9 cellular contexts compared by ENCODE assay signal in the genomic region with DNA sequence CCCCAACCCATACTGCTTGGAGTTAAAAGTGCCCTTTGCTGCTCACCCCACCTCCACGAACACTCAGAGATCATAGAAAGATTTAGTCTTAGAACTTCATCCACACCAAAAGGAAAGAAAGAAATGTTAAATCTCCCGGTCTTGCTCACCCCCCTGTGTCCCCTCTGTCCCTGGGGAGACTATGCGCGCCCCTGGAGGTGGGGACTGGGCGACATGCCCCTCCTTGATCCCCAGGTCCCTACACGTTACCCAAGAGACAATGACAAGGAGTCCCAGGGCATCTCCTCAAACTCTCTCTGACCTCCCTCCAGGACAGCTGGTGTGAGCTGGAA. TPM values are rescaled to one million over a fixed set of nuclear protein-coding genes. Genes with fewer than 3 reads are reported as not detected.
DNase-seq lines count a peak whose midpoint lies in the region; ATAC-seq and TF ChIP-seq lines count a peak whose summit lies in the region.
"Had no signal": no experiment of that assay in that cellular context is flagged by ENCODE, and none has a peak within 500 bp of the region (broad histone marks: within the 10 kb centered on the region; RNA-seq: fewer than 3 reads in every experiment).

No MANE protein-coding gene starts in this region.

- H3K36me3 ChIP-seq in left ventricle myocardium inferior (no peaks in the 10 kb centered on the region), urinary bladder (ENCODE audit: insufficient read depth) (no peaks in the 10 kb centered on the region)

- H3K27ac ChIP-seq in left ventricle myocardium inferior (replicated peaks) (peak overlapping the region; percentile 80), urinary bladder (ENCODE audit: low read depth) (peak overlapping the region; percentile 51)

- H3K36me3 Mint-ChIP-seq in activated T-cell treated with anti-CD3 and anti-CD28 coated beads, Interleukin-2, amount 50 U/mL, for 4 hours (ENCODE audit: insufficient read depth) = peaks cover 11% of the 10 kb centered on the region

- peaks cover 29% of the 10 kb centered on the region for H3K4me1 Mint-ChIP-seq in activated T-cell treated with anti-CD3 and anti-CD28 coated beads, Interleukin-2, amount 50 U/mL, for 4 hours (ENCODE audit: low read depth)

- H3K27me3 Mint-ChIP-seq in activated T-cell treated with anti-CD3 and anti-CD28 coated beads, Interleukin-2, amount 50 U/mL, for 4 hours (ENCODE audit: low read depth) = no peaks in the 10 kb centered on the region

- DNase-seq in left ventricle myocardium inferior (no peak), cardiac septum (ENCODE audit: low spot score) (no peak), lower leg skin (ENCODE audit: low spot score in 2 of 2) (no peak), DMS153 treated with DMSO at 0.1 percent for 48 hours (lab: John Stamatoyannopoulos, UW; ENCODE audit: unreplicated experiment) (no peak), NCI-H128 (lab: John Stamatoyannopoulos, UW; ENCODE audit: unreplicated experiment) (no peak), putamen (ENCODE audit: low spot score) (no peak)
- DNase-seq in activated T-cell treated with anti-CD3 and anti-CD28 coated beads, Interleukin-2, amount 50 U/mL, for 4 hours = no peak
- DNase-seq: cerebellar nuclear complex had no signal

- H3K4me3 ChIP-seq in left ventricle myocardium inferior = peak overlapping the region; percentile 67
- peak overlapping the region; percentile 38 for H3K4me3 ChIP-seq in lower leg skin (ENCODE audit: low read depth, poor library complexity, severe bottlenecking)
- H3K4me3 ChIP-seq in urinary bladder (ENCODE audit: low read depth, low read length) = peak overlapping the region; percentile 49

- TF ChIP-seq CTCF in left ventricle myocardium inferior (IDR thresholded peaks at IDR 0.05; ENCODE audit: borderline replicate concordance) = no peak
- no peak for TF ChIP-seq CTCF in lower leg skin (IDR thresholded peaks at IDR 0.05)

- no peak for TF ChIP-seq POLR2A in lower leg skin (IDR thresholded peaks at IDR 0.05)

- H3K9me3 Mint-ChIP-seq in activated T-cell treated with anti-CD3 and anti-CD28 coated beads, Interleukin-2, amount 50 U/mL, for 4 hours = no peaks in the 10 kb centered on the region

- 0 to 15% methylated on average over 6 of the region's 6 CpGs for WGBS in lower leg skin, 2 donors
- 2% methylated on average over 6 of the region's 6 CpGs for WGBS in urinary bladder

- H3K4me3 Mint-ChIP-seq in activated T-cell treated with anti-CD3 and anti-CD28 coated beads, Interleukin-2, amount 50 U/mL, for 4 hours = peak overlapping the region; percentile 97

- intact Hi-C loops in left ventricle myocardium inferior (cut with micrococcal nuclease) (no loop called here), cardiac septum (cut with DNase I) (no loop called here), lower leg skin (cut with DNase I; ENCODE audit: low total_unique reads) (no loop called here)

- ATAC-seq in activated T-cell treated with anti-CD3 and anti-CD28 coated beads, Interleukin-2, amount 50 U/mL, for 4 hours = peak in 1 of 2 donors; percentile 13

- H3K4me1 ChIP-seq in left ventricle myocardium inferior (no peaks in the 10 kb centered on the region), urinary bladder (ENCODE audit: insufficient read depth) (no peaks in the 10 kb centered on the region)

- no peaks in the 10 kb centered on the region for H3K9me3 ChIP-seq in left ventricle myocardium inferior (replicated peaks)

- H3K27me3 ChIP-seq in left ventricle myocardium inferior (ENCODE audit: low read depth) = no peaks in the 10 kb centered on the region

RNA-seq across cellular contexts. Expression of a gene that starts 0.6 kb away (rescaled TPM):
- total RNA-seq in left ventricle myocardium inferior = 64.4 TPM
- 57.8 TPM for total RNA-seq in cardiac septum
- total RNA-seq in activated T-cell treated with anti-CD3 and anti-CD28 coated beads, Interleukin-2, amount 50 U/mL, for 4 hours = 100 to 1,000 TPM in 1 of 3 donors, 10 to 100 TPM in 2; 52.8 to 108 (median 59.5) TPM
- 10 to 100 TPM; 15.8 to 40.0 (median 21.4) TPM for total RNA-seq in lower leg skin
- total RNA-seq in urinary bladder = 338 TPM
- 104 TPM for polyA plus RNA-seq in urinary bladder
